9 cellular contexts compared by ENCODE assay signal in genomic region chr9:136760834-136761544, GRCh38. TPM values are rescaled to one million over a fixed set of nuclear protein-coding genes. Genes with fewer than 3 reads are reported as not detected.
DNase-seq lines count a peak whose midpoint lies in the region; ATAC-seq and TF ChIP-seq lines count a peak whose summit lies in the region.
"Not testable (repeated sequence)": the region's sequence is repeated elsewhere in the genome, so short reads cannot be mapped to it uniquely, and the experiment has no call there.
"Had no signal": no experiment of that assay in that cellular context is flagged by ENCODE, and none has a peak within 500 bp of the region (broad histone marks: within the 10 kb centered on the region; RNA-seq: fewer than 3 reads in every experiment).

No MANE protein-coding gene starts in this region.

- DNase-seq in DMS114 treated with DMSO at 0.1 percent for 48 hours (lab: John Stamatoyannopoulos, UW; ENCODE audit: unreplicated experiment) (peak; percentile 37), HFFc6 (peak; percentile 70), NCI-H345 (lab: John Stamatoyannopoulos, UW) (peak; percentile 11), SW 1271 (lab: John Stamatoyannopoulos, UW) (peak; percentile 43 to 89), body of pancreas (peak; percentile 47 to 69 (median 62)), Right ventricle myocardium superior (peak; percentile 65), nephron progenitor cell (peak; percentile 72)
- not testable (repeated sequence) for DNase-seq in type B pancreatic cell (ENCODE audit: extremely low spot score, unreplicated experiment)

- not testable (repeated sequence) for H3K4me3 ChIP-seq in body of pancreas

- not testable (repeated sequence) for H3K36me3 Mint-ChIP-seq in HFFc6 (ENCODE audit: low read depth); nephron progenitor cell (ENCODE audit: low read depth); type B pancreatic cell

- not testable (repeated sequence) for H3K27ac ChIP-seq in body of pancreas

- not testable (repeated sequence) for H3K9me3 ChIP-seq in body of pancreas

- peaks cover 11% of the 10 kb centered on the region for H3K9me3 Mint-ChIP-seq in HFFc6
- not testable (repeated sequence) for H3K9me3 Mint-ChIP-seq in nephron progenitor cell, type B pancreatic cell

- H3K27me3 Mint-ChIP-seq in HFFc6 (ENCODE audit: insufficient read depth); nephron progenitor cell (ENCODE audit: low read depth, poor library complexity); type B pancreatic cell: not testable (repeated sequence)

- ATAC-seq in body of pancreas (peak; percentile 49), Right ventricle myocardium superior (ENCODE audit: poor library complexity) (peak; percentile 53)

- H3K36me3 ChIP-seq in body of pancreas (replicated peaks in 1 of 2; ENCODE audit: insufficient read depth in 1 of 2, low read depth in 2 of 2), result not testable (repeated sequence)

- whole genome bisulfite sequencing in body of pancreas, 2 donors, result 32 to 43% methylated on average over 14 to 22 of the region's 22 CpGs

- H3K4me1 Mint-ChIP-seq in HFFc6 (ENCODE audit: low read depth); type B pancreatic cell (ENCODE audit: unreplicated experiment): not testable (repeated sequence)
- peaks cover 25% of the 10 kb centered on the region for H3K4me1 Mint-ChIP-seq in nephron progenitor cell

- intact Hi-C loops in body of pancreas (cut with DNase I); Right ventricle myocardium superior (cut with DNase I): not testable (repeated sequence)

- peak; percentile 75 for TF ChIP-seq CTCF in HFFc6 (IDR thresholded peaks at IDR 0.05)
- TF ChIP-seq CTCF in body of pancreas (IDR thresholded peaks at IDR 0.05), result peak; percentile 16 to 42 (median 28)
- peak; percentile 51 for TF ChIP-seq CTCF in nephron progenitor cell (IDR thresholded peaks at IDR 0.05)
- peak; percentile 72 for TF ChIP-seq CTCF in type B pancreatic cell (conservative IDR thresholded peaks at IDR 0.05)

- not testable (repeated sequence) for TF ChIP-seq POLR2A in body of pancreas (IDR thresholded peaks at IDR 0.05)

- not testable (repeated sequence) for H3K27me3 ChIP-seq in body of pancreas

- not testable (repeated sequence) for H3K27ac Mint-ChIP-seq in HFFc6
- H3K27ac Mint-ChIP-seq in nephron progenitor cell (peak overlapping the region; percentile 81), type B pancreatic cell (peak overlapping the region; percentile 72)

- H3K4me1 ChIP-seq in body of pancreas, result not testable (repeated sequence)

- H3K4me3 Mint-ChIP-seq in HFFc6, nephron progenitor cell: not testable (repeated sequence)
- peak overlapping the region; percentile 65 for H3K4me3 Mint-ChIP-seq in type B pancreatic cell

RNA-seq across cellular contexts. Expression of gene LCN8, which starts 2.9 kb away (rescaled TPM):
- not detected for total RNA-seq in HFFc6 (2021; fragmentation: NEBNext Ultra II Directional; extraction: Animal tissue kit (Norgen Biotek cat#: 25700))
- total RNA-seq in body of pancreas (not detected), Right ventricle myocardium superior (not detected), type B pancreatic cell (ENCODE audit: low replicate concordance) (not detected in 2 replicates)
- total RNA-seq: T-helper 1 cell treated with Interleukin-12 subunit alpha and Interleukin-12 subunit beta and Interleukin-4 antibody, amounts not matched to agents 30 ng/mL and 1 ng/mL, for 36 hours had no signal

RNA-seq across cellular contexts. Expression of gene LCN15, which starts 3.3 kb away (rescaled TPM):
- total RNA-seq in HFFc6 (2021; fragmentation: NEBNext Ultra II Directional; extraction: Animal tissue kit (Norgen Biotek cat#: 25700)), result not detected
- not detected for total RNA-seq in body of pancreas
- not detected for total RNA-seq in Right ventricle myocardium superior
- 0.77 and 0.93 TPM in 2 replicates for total RNA-seq in type B pancreatic cell (ENCODE audit: low replicate concordance)
- total RNA-seq: T-helper 1 cell treated with Interleukin-12 subunit alpha and Interleukin-12 subunit beta and Interleukin-4 antibody, amounts not matched to agents 30 ng/mL and 1 ng/mL, for 36 hours had no signal

RNA-seq across cellular contexts. Expression of gene LCN6, which starts 12.7 kb away (rescaled TPM):
- not detected for total RNA-seq in HFFc6 (2021; fragmentation: NEBNext Ultra II Directional; extraction: Animal tissue kit (Norgen Biotek cat#: 25700))
- total RNA-seq in body of pancreas (not detected), Right ventricle myocardium superior (13.0 TPM), type B pancreatic cell (ENCODE audit: low replicate concordance) (not detected in 2 replicates)
- total RNA-seq: T-helper 1 cell treated with Interleukin-12 subunit alpha and Interleukin-12 subunit beta and Interleukin-4 antibody, amounts not matched to agents 30 ng/mL and 1 ng/mL, for 36 hours had no signal

RNA-seq across cellular contexts. Expression of gene LCN10, which starts 18.2 kb away (rescaled TPM):
- total RNA-seq in HFFc6 (2021; fragmentation: NEBNext Ultra II Directional; extraction: Animal tissue kit (Norgen Biotek cat#: 25700)), result not detected
- total RNA-seq in body of pancreas, result 1 to 10 TPM in 1 of 2 donors, under 1 TPM in 1; 0.78 to 4.6 TPM
- total RNA-seq in Right ventricle myocardium superior, result 7.7 TPM
- total RNA-seq in type B pancreatic cell (ENCODE audit: low replicate concordance), result not detected in 2 replicates

RNA-seq across cellular contexts. Expression of gene TMEM141, which starts 30.2 kb away (rescaled TPM):
- total RNA-seq in HFFc6 (2021; fragmentation: NEBNext Ultra II Directional; extraction: Animal tissue kit (Norgen Biotek cat#: 25700)), result 10 to 100 TPM; 46.1 to 62.2 (median 52.6) TPM
- total RNA-seq in body of pancreas (10 to 100 TPM; 45.1 to 52.1 TPM), Right ventricle myocardium superior (70.9 TPM), type B pancreatic cell (ENCODE audit: low replicate concordance) (62.3 and 98.6 TPM in 2 replicates)
